In the genomic region with DNA sequence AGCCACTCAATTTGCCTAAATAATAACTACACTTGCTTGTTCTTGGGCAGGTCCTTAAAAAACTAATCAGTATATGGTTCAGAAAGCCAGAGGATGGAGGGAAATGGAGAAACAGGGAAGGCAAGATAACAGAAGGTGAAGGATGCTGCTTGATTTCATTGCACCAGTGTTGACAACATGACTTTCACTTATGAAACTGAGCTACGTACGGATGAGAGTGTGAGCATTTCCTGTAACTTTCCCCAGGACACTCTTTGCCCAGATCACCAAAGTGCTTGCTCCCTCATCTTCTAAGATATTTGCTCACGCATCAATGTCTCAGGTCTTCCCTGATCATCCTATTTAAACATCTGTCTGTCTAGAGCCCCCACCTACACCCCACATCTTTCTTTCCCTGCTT, we compare ENCODE assay signal across 30 cellular contexts.
"Had no signal": no experiment of that assay in that cellular context is flagged by ENCODE, and none has a peak within 500 bp of the region (broad histone marks: within the 10 kb centered on the region; RNA-seq: fewer than 3 reads in every experiment).

No MANE protein-coding gene starts in this region.

- H3K9ac ChIP-seq: neural progenitor cell had no signal

- DNase-seq: islet precursor cell; kidney glomerular epithelial cell; left cardiac atrium; left lung; lower lobe of right lung; mammary epithelial cell; mesenchymal stem cell; natural killer cell; nephron progenitor cell; occipital lobe; ovary; stimulated activated CD4-positive, alpha-beta T cell treated with anti-CD3 and anti-CD28 coated beads, Interleukin-12 subunit alpha, Interleukin-12 subunit beta, amount 100 ng/mL, for 4 hours; stimulated activated CD4-positive, alpha-beta T cell treated with anti-CD3 and anti-CD28 coated beads, Interleukin-15, amount 100 ng/mL, for 24 hours; stimulated activated CD4-positive, alpha-beta T cell treated with anti-CD3 and anti-CD28 coated beads, Interleukin-2, amount 100 ng/mL, for 24 hours; stimulated activated CD4-positive, alpha-beta T cell treated with anti-CD3 and anti-CD28 coated beads, Interleukin-4, amount 100 ng/mL, for 1 hour; stimulated activated naive B cell treated with anti-CD40 and anti-IgM and Interleukin-4, amounts not matched to agents 10 μg/mL and 1 μg/mL and 100 μg/mL, for 72 hours; stimulated activated naive CD8-positive, alpha-beta T cell treated with anti-CD3 and anti-CD28 coated beads, Interleukin-15, Interleukin-2, amounts not matched to agents 100 U/mL and 50 U/mL, for 24 hours; stomach; testis; thyroid gland; transverse colon; upper lobe of right lung had no signal

- ATAC-seq: left cardiac atrium; left lung; lower lobe of right lung; natural killer cell; sciatic nerve; stimulated activated naive B cell treated with anti-CD40 and anti-IgM and Interleukin-4, amounts not matched to agents 10 μg/mL and 1 μg/mL and 100 μg/mL, for 72 hours; stimulated activated naive CD8-positive, alpha-beta T cell treated with anti-CD3 and anti-CD28 coated beads, Interleukin-15, Interleukin-2, amounts not matched to agents 100 U/mL and 50 U/mL, for 24 hours; upper lobe of right lung had no signal

- H3K4me3 Mint-ChIP-seq: natural killer cell; nephron progenitor cell; neural progenitor cell; stimulated activated naive B cell treated with anti-CD40 and anti-IgM and Interleukin-4, amounts not matched to agents 10 μg/mL and 1 μg/mL and 100 μg/mL, for 72 hours had no signal

- H3K4me1 Mint-ChIP-seq: natural killer cell; nephron progenitor cell; neural progenitor cell; stimulated activated naive B cell treated with anti-CD40 and anti-IgM and Interleukin-4, amounts not matched to agents 10 μg/mL and 1 μg/mL and 100 μg/mL, for 72 hours had no signal

- H3K36me3 ChIP-seq: left lung, lower lobe of right lung, neural progenitor cell, neutrophil, ovary, right atrium auricular region, stomach, thyroid gland, transverse colon, upper lobe of right lung had no signal

- H3K36me3 Mint-ChIP-seq: natural killer cell; neural progenitor cell; stimulated activated naive B cell treated with anti-CD40 and anti-IgM and Interleukin-4, amounts not matched to agents 10 μg/mL and 1 μg/mL and 100 μg/mL, for 72 hours had no signal

- H3K4me1 ChIP-seq: left lung, lower lobe of right lung, neural progenitor cell, right atrium auricular region, stomach, testis, thyroid gland, transverse colon, upper lobe of right lung had no signal

- H3K9me3 Mint-ChIP-seq: natural killer cell; stimulated activated naive B cell treated with anti-CD40 and anti-IgM and Interleukin-4, amounts not matched to agents 10 μg/mL and 1 μg/mL and 100 μg/mL, for 72 hours had no signal

- H3K4me3 ChIP-seq: hepatocyte, left lung, lower lobe of right lung, neural progenitor cell, ovary, right atrium auricular region, skin epidermis, stomach, testis, thyroid gland, transverse colon, upper lobe of right lung had no signal

- H3K27ac ChIP-seq: hepatocyte, left lung, lower lobe of right lung, neural progenitor cell, neutrophil, ovary, right atrium auricular region, skin epidermis, stomach, testis, thyroid gland, transverse colon, upper lobe of right lung had no signal

- FAIRE-seq: urothelium cell line had no signal

- H3K4me2 ChIP-seq: hepatocyte, neural progenitor cell had no signal

- H3K27ac Mint-ChIP-seq: natural killer cell; nephron progenitor cell; neural progenitor cell; progenitor cell of endocrine pancreas; stimulated activated naive B cell treated with anti-CD40 and anti-IgM and Interleukin-4, amounts not matched to agents 10 μg/mL and 1 μg/mL and 100 μg/mL, for 72 hours had no signal

- H3K9me3 ChIP-seq: left lung, lower lobe of right lung, neutrophil, ovary, right atrium auricular region, stomach, testis, thyroid gland, transverse colon, upper lobe of right lung had no signal

- H3K27me3 Mint-ChIP-seq: progenitor cell of endocrine pancreas had no signal
